Comparison of ENCODE assay signal across 22 cellular contexts in the genomic region with DNA sequence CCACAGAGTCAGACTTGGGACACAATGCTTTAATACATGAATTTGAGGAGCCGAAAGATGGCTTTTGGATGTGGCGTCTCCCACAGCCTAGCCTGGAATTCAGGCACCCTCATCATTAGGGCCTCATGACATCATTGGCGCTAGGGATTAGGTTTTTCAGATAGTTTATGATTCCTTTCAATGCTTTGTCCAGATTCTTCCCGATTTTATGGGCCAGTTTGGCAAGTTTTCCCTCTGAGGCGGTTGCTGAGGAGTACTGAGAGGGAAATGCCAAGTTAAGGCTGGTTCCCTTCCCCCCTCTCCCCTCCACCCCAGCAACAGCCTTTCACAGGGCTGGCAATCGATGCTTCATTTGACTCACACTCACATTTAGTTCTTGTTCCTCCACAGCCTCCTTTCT. TPM values are rescaled to one million over a fixed set of nuclear protein-coding genes. Genes with fewer than 3 reads are reported as not detected.
DNase-seq lines count a peak whose midpoint lies in the region; ATAC-seq and TF ChIP-seq lines count a peak whose summit lies in the region.
"Had no signal": no experiment of that assay in that cellular context is flagged by ENCODE, and none has a peak within 500 bp of the region (broad histone marks: within the 10 kb centered on the region; RNA-seq: fewer than 3 reads in every experiment).

No MANE protein-coding gene starts in this region.

- intact Hi-C loops in A673 (cut with micrococcal nuclease; ENCODE audit: unreplicated experiment): no loop called here
- intact Hi-C loops in activated CD4-positive, alpha-beta T cell treated with anti-CD3 and anti-CD28 coated beads for 36 hours (cut with DNase I, micrococcal nuclease): no loop called here

- H3K9me3 ChIP-seq in A673 (ENCODE audit: low read depth, low read length, poor library complexity, severe bottlenecking) (no peaks in the 10 kb centered on the region), SK-N-MC (ENCODE audit: low read depth, low read length) (no peaks in the 10 kb centered on the region)
- H3K9me3 ChIP-seq: A549, BLaER1 had no signal

- BruUV-seq in A673 (replicated peaks; lab: Mats Ljungman, UMichigan): no TSS peak

- peaks cover 21% of the 10 kb centered on the region for H3K4me1 ChIP-seq in A673 (ENCODE audit: insufficient read depth, low read length, poor library complexity, severe bottlenecking)
- H3K4me1 ChIP-seq: A549, BLaER1 had no signal

- DNase-seq in A673 (ENCODE audit: low spot score): peak; percentile 26
- no peak for DNase-seq in SK-N-MC (ENCODE audit: low read depth, low spot score)
- DNase-seq in medulla oblongata (ENCODE audit: extremely low spot score): peak; percentile 48
- DNase-seq in activated naive CD4-positive, alpha-beta T cell treated with anti-CD3 and anti-CD28 coated beads, Interleukin-2, amount 10 ng/mL, durations not matched to agents 7 days and 5 days: no peak
- DNase-seq in AG20443 (ENCODE audit: low spot score): no peak
- no peak for DNase-seq in activated CD4-positive, alpha-beta T cell treated with anti-CD3 and anti-CD28 coated beads for 36 hours
- DNase-seq: 8988T; CD4-positive, alpha-beta T cell; CD8-positive, alpha-beta memory T cell; DMS 273 treated with DMSO at 0.1 percent for 48 hours; DMS79; EL; GDM1; GM23248; H7; HCEC 1CT had no signal

- H3K4me1 Mint-ChIP-seq in activated naive CD4-positive, alpha-beta T cell treated with anti-CD3 and anti-CD28 coated beads, Interleukin-2, amount 10 ng/mL, durations not matched to agents 7 days and 5 days: peaks cover 2% of the 10 kb centered on the region
- peaks cover 2% of the 10 kb centered on the region for H3K4me1 Mint-ChIP-seq in activated CD4-positive, alpha-beta T cell treated with anti-CD3 and anti-CD28 coated beads for 36 hours

- H3K27ac Mint-ChIP-seq in activated naive CD4-positive, alpha-beta T cell treated with anti-CD3 and anti-CD28 coated beads, Interleukin-2, amount 10 ng/mL, durations not matched to agents 7 days and 5 days: no peak overlapping the region
- no peak overlapping the region for H3K27ac Mint-ChIP-seq in activated CD4-positive, alpha-beta T cell treated with anti-CD3 and anti-CD28 coated beads for 36 hours
- H3K27ac Mint-ChIP-seq: B cell; CD4-positive, alpha-beta T cell; CD8-positive, alpha-beta memory T cell had no signal

- CTCF ChIA-PET in A673 (lab: Charles Lee): no interaction called here
- CTCF ChIA-PET in activated naive CD4-positive, alpha-beta T cell treated with anti-CD3 and anti-CD28 coated beads, Interleukin-2, amount 10 ng/mL, durations not matched to agents 7 days and 5 days (lab: Charles Lee): interaction anchor here (1.5 to 3.2 kb wide), 2 partner anchors 12 to 50 kb away, joined by 4 to 12 read pairs; no protein-coding TSS in a partner anchor
- CTCF ChIA-PET in activated CD4-positive, alpha-beta T cell treated with anti-CD3 and anti-CD28 coated beads for 36 hours (lab: Charles Lee): interaction anchor here (0.6 to 4.0 kb wide), 4 partner anchors 11 to 325 kb away, joined by 3 to 18 read pairs (median 3); no protein-coding TSS in a partner anchor

- no peaks in the 10 kb centered on the region for H3K27me3 ChIP-seq in A673 (replicated peaks; ENCODE audit: insufficient read depth, low read depth, low read length, poor library complexity)
- H3K27me3 ChIP-seq: BLaER1 had no signal

- H3K9ac ChIP-seq in SK-N-MC (ENCODE audit: insufficient read length): no peak overlapping the region
- H3K9ac ChIP-seq: BLaER1, GM23248 had no signal

- no peak overlapping the region for H3K4me3 Mint-ChIP-seq in activated naive CD4-positive, alpha-beta T cell treated with anti-CD3 and anti-CD28 coated beads, Interleukin-2, amount 10 ng/mL, durations not matched to agents 7 days and 5 days
- no peak overlapping the region for H3K4me3 Mint-ChIP-seq in activated CD4-positive, alpha-beta T cell treated with anti-CD3 and anti-CD28 coated beads for 36 hours
- H3K4me3 Mint-ChIP-seq: B cell; CD4-positive, alpha-beta T cell; CD8-positive, alpha-beta memory T cell had no signal

- POLR2A ChIA-PET in A673 (lab: Charles Lee; ENCODE audit: low non-redundant PET): interaction anchor here (0.5 kb wide), 1 partner anchor 15 kb away, joined by 3 read pairs; no protein-coding TSS in a partner anchor
- POLR2A ChIA-PET in activated CD4-positive, alpha-beta T cell treated with anti-CD3 and anti-CD28 coated beads for 36 hours (lab: Charles Lee): no interaction called here

- no peak for TF ChIP-seq CTCF in A673 (conservative IDR thresholded peaks at IDR 0.05; ENCODE audit: low read depth, low read length)

- no peaks in the 10 kb centered on the region for H3K36me3 Mint-ChIP-seq in activated naive CD4-positive, alpha-beta T cell treated with anti-CD3 and anti-CD28 coated beads, Interleukin-2, amount 10 ng/mL, durations not matched to agents 7 days and 5 days
- H3K36me3 Mint-ChIP-seq in activated CD4-positive, alpha-beta T cell treated with anti-CD3 and anti-CD28 coated beads for 36 hours (ENCODE audit: low read depth): no peaks in the 10 kb centered on the region
- H3K36me3 Mint-ChIP-seq: CD8-positive, alpha-beta memory T cell had no signal

- H3K36me3 ChIP-seq in A673 (ENCODE audit: insufficient read depth, low read length, poor library complexity, severe bottlenecking) (no peaks in the 10 kb centered on the region), SK-N-MC (ENCODE audit: insufficient read depth, low read length) (no peaks in the 10 kb centered on the region)
- H3K36me3 ChIP-seq: BLaER1 had no signal

- H3K27me3 Mint-ChIP-seq in activated naive CD4-positive, alpha-beta T cell treated with anti-CD3 and anti-CD28 coated beads, Interleukin-2, amount 10 ng/mL, durations not matched to agents 7 days and 5 days: peaks cover 39% of the 10 kb centered on the region
- H3K27me3 Mint-ChIP-seq in activated CD4-positive, alpha-beta T cell treated with anti-CD3 and anti-CD28 coated beads for 36 hours: peaks cover 19% of the 10 kb centered on the region

- no peak overlapping the region for H3K27ac ChIP-seq in A673 (ENCODE audit: low read depth, low read length, poor library complexity, severe bottlenecking)
- peak overlapping the region; percentile 71 for H3K27ac ChIP-seq in SK-N-MC
- H3K27ac ChIP-seq: A549, BLaER1, C4-2B, GM23248 had no signal

- no peaks in the 10 kb centered on the region for H3K9me3 Mint-ChIP-seq in activated naive CD4-positive, alpha-beta T cell treated with anti-CD3 and anti-CD28 coated beads, Interleukin-2, amount 10 ng/mL, durations not matched to agents 7 days and 5 days
- no peaks in the 10 kb centered on the region for H3K9me3 Mint-ChIP-seq in activated CD4-positive, alpha-beta T cell treated with anti-CD3 and anti-CD28 coated beads for 36 hours (ENCODE audit: low read depth)
- H3K9me3 Mint-ChIP-seq: CD4-positive, alpha-beta T cell; CD8-positive, alpha-beta memory T cell had no signal

- ATAC-seq in activated CD4-positive, alpha-beta T cell treated with anti-CD3 and anti-CD28 coated beads for 36 hours: no peak
- ATAC-seq: A549, GM12878 had no signal

- no peak overlapping the region for H3K4me3 ChIP-seq in A673 (ENCODE audit: low read depth, low read length, poor library complexity, severe bottlenecking)
- no peak overlapping the region for H3K4me3 ChIP-seq in SK-N-MC
- H3K4me3 ChIP-seq: A549, BLaER1, GM12878, GM23248 had no signal

RNA-seq across cellular contexts. Expression of a gene that starts 19.7 kb away (rescaled TPM):
- total RNA-seq in A673 (2021): 110 and 114 TPM in 2 replicates
- total RNA-seq in activated CD4-positive, alpha-beta T cell treated with anti-CD3 and anti-CD28 coated beads for 36 hours: not detected
- total RNA-seq: B cell; CD4-positive, alpha-beta T cell; CD8-positive, alpha-beta memory T cell; GM12878; GM23248 had no signal

RNA-seq across cellular contexts. Expression of a gene that starts 26.5 kb away (rescaled TPM):
- total RNA-seq in A673 (2021): not detected in 2 replicates
- not detected for total RNA-seq in activated CD4-positive, alpha-beta T cell treated with anti-CD3 and anti-CD28 coated beads for 36 hours
- total RNA-seq: B cell; CD4-positive, alpha-beta T cell; CD8-positive, alpha-beta memory T cell; GM12878; GM23248; H1; H7 had no signal

RNA-seq across cellular contexts. Expression of a gene that starts 40.0 kb away (rescaled TPM):
- total RNA-seq in A673 (2021): not detected in 2 replicates
- total RNA-seq in activated CD4-positive, alpha-beta T cell treated with anti-CD3 and anti-CD28 coated beads for 36 hours: not detected
- total RNA-seq: B cell; CD4-positive, alpha-beta T cell; CD8-positive, alpha-beta memory T cell; GM12878; GM23248; H1; H7 had no signal

RNA-seq across cellular contexts. Expression of a gene that starts 58.8 kb away (rescaled TPM):
- total RNA-seq in A673 (2021): 11.5 and 11.7 TPM in 2 replicates
- 10 to 100 TPM; 24.3 to 25.8 TPM for total RNA-seq in activated CD4-positive, alpha-beta T cell treated with anti-CD3 and anti-CD28 coated beads for 36 hours
- total RNA-seq: GM23248 had no signal

Comparison
In these comparisons a context has a peak if more than half of its experiments do, and no peak if none do; other contexts are left out.
1. DNase-seq: peak in A673 (single experiment) and medulla oblongata (single experiment); none in SK-N-MC (single experiment), activated naive CD4-positive, alpha-beta T cell treated with anti-CD3 and anti-CD28 coated beads, Interleukin-2, amount 10 ng/mL, durations not matched to agents 7 days and 5 days (single experiment), AG20443 (single experiment) and activated CD4-positive, alpha-beta T cell treated with anti-CD3 and anti-CD28 coated beads for 36 hours (single experiment).
2. RNA of a gene that starts 19.7 kb away (total RNA-seq): 110 to 114 TPM in A673; not detected in activated CD4-positive, alpha-beta T cell treated with anti-CD3 and anti-CD28 coated beads for 36 hours; every median in the first group is over 10 times any median in the second.